2 cellular contexts compared by ENCODE assay signal in genomic region chr14:69772082-69773017, GRCh38.
A peak's percentile ranks its signal among the peaks of the same experiment; 100 is the strongest.
TF ChIP-seq lines count a peak whose summit lies in the region.

No MANE protein-coding gene starts in this region.

TF ChIP-seq in K562, 482 proteins besides CTCF, POLR2A, EP300 and RAD21:
- TF ChIP-seq MEF2A (IDR thresholded peaks at IDR 0.05; ENCODE audit: control insufficient read depth, low read depth, low read length): no peak
- TF ChIP-seq, protein P1, sequence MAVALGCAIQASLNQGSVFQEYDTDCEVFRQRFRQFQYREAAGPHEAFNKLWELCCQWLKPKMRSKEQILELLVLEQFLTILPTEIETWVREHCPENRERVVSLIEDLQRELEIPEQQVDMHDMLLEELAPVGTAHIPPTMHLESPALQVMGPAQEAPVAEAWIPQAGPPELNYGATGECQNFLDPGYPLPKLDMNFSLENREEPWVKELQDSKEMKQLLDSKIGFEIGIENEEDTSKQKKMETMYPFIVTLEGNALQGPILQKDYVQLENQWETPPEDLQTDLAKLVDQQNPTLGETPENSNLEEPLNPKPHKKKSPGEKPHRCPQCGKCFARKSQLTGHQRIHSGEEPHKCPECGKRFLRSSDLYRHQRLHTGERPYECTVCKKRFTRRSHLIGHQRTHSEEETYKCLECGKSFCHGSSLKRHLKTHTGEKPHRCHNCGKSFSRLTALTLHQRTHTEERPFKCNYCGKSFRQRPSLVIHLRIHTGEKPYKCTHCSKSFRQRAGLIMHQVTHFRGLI (CRISPR knock-in tag; IDR thresholded peaks at IDR 0.05): no peak
- no peak for TF ChIP-seq ZNF165 (CRISPR knock-in tag; IDR thresholded peaks at IDR 0.05; ENCODE audit: borderline replicate concordance)
- TF ChIP-seq CHD4 (IDR thresholded peaks at IDR 0.05; ENCODE audit: insufficient read depth, insufficient replicate concordance, low read depth, low read length, poor library complexity, severe bottlenecking): no peak
- 0 out of 2 replicates have a peak, but pooled peaks have one; percentile 39 for TF ChIP-seq SUPT5H (IDR thresholded peaks at IDR 0.05)
- TF ChIP-seq POLR2B (IDR thresholded peaks at IDR 0.05; ENCODE audit: low read depth, partially characterized antibody): peak; percentile 51
- no peak for TF ChIP-seq TAF15 (IDR thresholded peaks at IDR 0.05; ENCODE audit: low read depth, low read length)
- TF ChIP-seq KHSRP (IDR thresholded peaks at IDR 0.05): no peak
- TF ChIP-seq, protein P2, sequence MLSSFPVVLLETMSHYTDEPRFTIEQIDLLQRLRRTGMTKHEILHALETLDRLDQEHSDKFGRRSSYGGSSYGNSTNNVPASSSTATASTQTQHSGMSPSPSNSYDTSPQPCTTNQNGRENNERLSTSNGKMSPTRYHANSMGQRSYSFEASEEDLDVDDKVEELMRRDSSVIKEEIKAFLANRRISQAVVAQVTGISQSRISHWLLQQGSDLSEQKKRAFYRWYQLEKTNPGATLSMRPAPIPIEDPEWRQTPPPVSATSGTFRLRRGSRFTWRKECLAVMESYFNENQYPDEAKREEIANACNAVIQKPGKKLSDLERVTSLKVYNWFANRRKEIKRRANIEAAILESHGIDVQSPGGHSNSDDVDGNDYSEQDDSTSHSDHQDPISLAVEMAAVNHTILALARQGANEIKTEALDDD (IDR thresholded peaks at IDR 0.05): no peak
- no peak for TF ChIP-seq NR4A1 (CRISPR knock-in tag; IDR thresholded peaks at IDR 0.05)
- TF ChIP-seq NR4A1 (tag; IDR thresholded peaks at IDR 0.05): no peak
- TF ChIP-seq, protein P3, sequence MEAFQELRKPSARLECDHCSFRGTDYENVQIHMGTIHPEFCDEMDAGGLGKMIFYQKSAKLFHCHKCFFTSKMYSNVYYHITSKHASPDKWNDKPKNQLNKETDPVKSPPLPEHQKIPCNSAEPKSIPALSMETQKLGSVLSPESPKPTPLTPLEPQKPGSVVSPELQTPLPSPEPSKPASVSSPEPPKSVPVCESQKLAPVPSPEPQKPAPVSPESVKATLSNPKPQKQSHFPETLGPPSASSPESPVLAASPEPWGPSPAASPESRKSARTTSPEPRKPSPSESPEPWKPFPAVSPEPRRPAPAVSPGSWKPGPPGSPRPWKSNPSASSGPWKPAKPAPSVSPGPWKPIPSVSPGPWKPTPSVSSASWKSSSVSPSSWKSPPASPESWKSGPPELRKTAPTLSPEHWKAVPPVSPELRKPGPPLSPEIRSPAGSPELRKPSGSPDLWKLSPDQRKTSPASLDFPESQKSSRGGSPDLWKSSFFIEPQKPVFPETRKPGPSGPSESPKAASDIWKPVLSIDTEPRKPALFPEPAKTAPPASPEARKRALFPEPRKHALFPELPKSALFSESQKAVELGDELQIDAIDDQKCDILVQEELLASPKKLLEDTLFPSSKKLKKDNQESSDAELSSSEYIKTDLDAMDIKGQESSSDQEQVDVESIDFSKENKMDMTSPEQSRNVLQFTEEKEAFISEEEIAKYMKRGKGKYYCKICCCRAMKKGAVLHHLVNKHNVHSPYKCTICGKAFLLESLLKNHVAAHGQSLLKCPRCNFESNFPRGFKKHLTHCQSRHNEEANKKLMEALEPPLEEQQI (IDR thresholded peaks at IDR 0.05): no peak
- TF ChIP-seq PHB2 (IDR thresholded peaks at IDR 0.05; ENCODE audit: low read depth): no peak
- no peak for TF ChIP-seq BACH1 (tag; IDR thresholded peaks at IDR 0.05)
- peak; percentile 41; the same call in 1 of the 2 replicates for TF ChIP-seq ZNF121 (CRISPR knock-in tag; conservative IDR thresholded peaks at IDR 0.05)

TF ChIP-seq in HEK293T, 16 proteins besides CTCF, POLR2A, EP300 and RAD21:
- no peak for TF ChIP-seq ARNT (IDR thresholded peaks at IDR 0.05)
- no peak for TF ChIP-seq NFRKB (IDR thresholded peaks at IDR 0.05)
TF ChIP-seq in HEK293T: peak in this region for 0.
